Comparison of ENCODE assay signal across 8 cellular contexts in genomic region chr12:74415633-74416032, GRCh38.
A peak's percentile ranks its signal among the peaks of the same experiment; 100 is the strongest.
DNase-seq lines count a peak whose midpoint lies in the region; ATAC-seq, FAIRE-seq and TF ChIP-seq lines count a peak whose summit lies in the region.

No MANE protein-coding gene starts in this region.

- peak; percentile 81 for ATAC-seq in HG03159 (IDR thresholded peaks at IDR 0.05; ENCODE audit: unreplicated experiment)

- no peak overlapping the region for H3K4me3 ChIP-seq in AG09309 (ENCODE audit: control insufficient read depth, low read depth, low read length)

- FAIRE-seq in GM18507 (lab: Jason Lieb, UNC), result peak; percentile 12

- no peak for DNase-seq in AG09309 (ENCODE audit: low read depth)
- DNase-seq in GM18507 (ENCODE audit: extremely low spot score, insufficient read length, low read depth), result no peak
- peak; percentile 6 for DNase-seq in RPMI7951 (ENCODE audit: low read depth)
- DNase-seq in hepatic stellate cell (ENCODE audit: low spot score), result peak; percentile 5
- no peak for DNase-seq in activated CD4-positive, alpha-beta T cell treated with anti-CD3 and anti-CD28 coated beads for 4 hours
- DNase-seq in NCI-H1436 (lab: John Stamatoyannopoulos, UW), result no peak
- no peak for DNase-seq in OCI-M2 (lab: John Stamatoyannopoulos, UW; ENCODE audit: unreplicated experiment)

- TF ChIP-seq CTCF in AG09309 (IDR thresholded peaks at IDR 0.05; ENCODE audit: control insufficient read depth, insufficient read depth, low read depth, low read length, missing control alignments), result peak; percentile 39

Comparison
In these comparisons a context has a peak if more than half of its experiments do, and no peak if none do; other contexts are left out.
1. DNase-seq: peak in RPMI7951 (single experiment) and hepatic stellate cell (single experiment); none in AG09309 (single experiment), GM18507 (single experiment), activated CD4-positive, alpha-beta T cell treated with anti-CD3 and anti-CD28 coated beads for 4 hours (0 of 2), NCI-H1436 (single experiment) and OCI-M2 (single experiment).